ENCODE assay signal across 20 cellular contexts in genomic region chr6:10375391-10375969, GRCh38. TPM values are rescaled to one million over a fixed set of nuclear protein-coding genes. Genes with fewer than 3 reads are reported as not detected.
"Had no signal": no experiment of that assay in that cellular context is flagged by ENCODE, and none has a peak within 500 bp of the region (broad histone marks: within the 10 kb centered on the region; RNA-seq: fewer than 3 reads in every experiment).

No MANE protein-coding gene starts in this region.

- H3K4me3 ChIP-seq: lower lobe of right lung, ovary, stomach, upper lobe of left lung had no signal

- H3K27me3 ChIP-seq: ovary had no signal

- H3K9me3 ChIP-seq: lower lobe of right lung, ovary, stomach, upper lobe of left lung had no signal

- H3K36me3 ChIP-seq: lower lobe of right lung, ovary, stomach, upper lobe of left lung, WERI-Rb-1 had no signal

- H3K4me1 ChIP-seq: lower lobe of right lung, upper lobe of left lung had no signal

- H3K27ac ChIP-seq: lower lobe of right lung, ovary, stomach, upper lobe of left lung, WERI-Rb-1 had no signal

- DNase-seq: activated CD4-positive, alpha-beta T cell treated with anti-CD3 and anti-CD28 coated beads for 1 hour; activated CD4-positive, alpha-beta T cell treated with anti-CD3 and anti-CD28 coated beads, Interleukin-2, amount 50 U/mL, for 4 hours; activated gamma-delta T cell treated with Interleukin-2 at 50 U/mL for 16 hours; amniotic stem cell; effector memory CD8-positive, alpha-beta T cell; glutamatergic neuron; hippocampal formation; left colon; lower lobe of right lung; ovary; stimulated activated CD4-positive, alpha-beta T cell treated with anti-CD3 and anti-CD28 coated beads, Interleukin-4, amount 100 ng/mL, for 24 hours; stomach; T-helper 2 cell; upper lobe of left lung; WERI-Rb-1 had no signal

- ATAC-seq: effector memory CD8-positive, alpha-beta T cell; left colon; lower lobe of right lung; sciatic nerve; stimulated activated effector memory CD8-positive, alpha-beta T cell treated with anti-CD3 and anti-CD28 coated beads, Interleukin-12 subunit alpha, Interleukin-12 subunit beta, amount 100 ng/mL, for 72 hours had no signal

RNA-seq across cellular contexts. Expression of gene TFAP2A, which starts 39.4 kb away (rescaled TPM):
- total RNA-seq: activated CD8-positive, alpha-beta memory T cell treated with anti-CD3 and anti-CD28 coated beads for 36 hours; activated T-helper 1 cell treated with anti-CD3 and anti-CD28 coated beads, Interleukin-12 subunit alpha, Interleukin-12 subunit beta, Interleukin-2, Interleukin-4 antibody, amounts not matched to agents 30 ng/mL and 10 ng/mL and 1 ng/mL, durations not matched to agents 14 hours and 24 hours and 36 hours; dermis microvascular lymphatic vessel endothelial cell had no signal
